31 cellular contexts compared by ENCODE assay signal in genomic region chr11:70783821-70784220, GRCh38.
"Had no signal": no experiment of that assay in that cellular context is flagged by ENCODE, and none has a peak within 500 bp of the region (broad histone marks: within the 10 kb centered on the region; RNA-seq: fewer than 3 reads in every experiment).

No MANE protein-coding gene starts in this region.

- H3K27me3 ChIP-seq: neutrophil, ovary, right lobe of liver, sigmoid colon, suprapubic skin, testis, transverse colon, vagina had no signal

- DNase-seq: naive B cell; naive thymus-derived CD8-positive, alpha-beta T cell; nephron progenitor cell; nucleus accumbens; ovary; psoas muscle; right cardiac atrium; right lobe of liver; sigmoid colon; spleen; stimulated activated CD4-positive, alpha-beta T cell treated with anti-CD3 and anti-CD28 coated beads, Interleukin-12 subunit alpha, Interleukin-12 subunit beta, amount 100 ng/mL, for 4 hours; stimulated activated CD4-positive, alpha-beta T cell treated with anti-CD3 and anti-CD28 coated beads, Interleukin-1b, Interleukin-23, amount 100 ng/mL, for 48 hours; stimulated activated CD4-positive, alpha-beta T cell treated with anti-CD3 and anti-CD28 coated beads, Interleukin-4, amount 100 ng/mL, for 1 hour; stimulated activated CD4-positive, alpha-beta T cell treated with anti-CD3 and anti-CD28 coated beads, Interleukin-4, amount 100 ng/mL, for 4 hours; stimulated activated CD8-positive, alpha-beta memory T cell treated with anti-CD3 and anti-CD28 coated beads, Interleukin-4, amount 100 ng/mL, for 48 hours; stimulated activated naive CD4-positive, alpha-beta T cell; stimulated activated naive CD8-positive, alpha-beta T cell treated with anti-CD3 and anti-CD28 coated beads, Interleukin-15, amount 100 ng/mL, for 72 hours; stimulated activated naive CD8-positive, alpha-beta T cell treated with anti-CD3 and anti-CD28 coated beads, Interleukin-15, Interleukin-2, amounts not matched to agents 100 U/mL and 50 U/mL, for 24 hours; substantia nigra; testis; tibial artery; transverse colon had no signal

- H3K4me2 ChIP-seq: smooth muscle cell had no signal

- H3K9ac ChIP-seq: parathyroid adenoma had no signal

- H3K9me3 ChIP-seq: neutrophil, ovary, psoas muscle, right lobe of liver, sigmoid colon, spleen, suprapubic skin, testis, tibial artery, transverse colon, vagina had no signal

- H2AFZ ChIP-seq: parathyroid adenoma had no signal

- H3K36me3 ChIP-seq: neutrophil, ovary, right lobe of liver, sigmoid colon, spleen, suprapubic skin, tibial artery, transverse colon, vagina had no signal

- H3K27ac ChIP-seq: neutrophil, ovary, parathyroid adenoma, psoas muscle, right lobe of liver, sigmoid colon, skin epidermis, spleen, suprapubic skin, testis, tibial artery, transverse colon, vagina had no signal

- H3K4me1 ChIP-seq: parathyroid adenoma, psoas muscle, spleen, suprapubic skin, tibial artery, vagina had no signal

- FAIRE-seq: urothelium cell line had no signal

- ATAC-seq: naive thymus-derived CD8-positive, alpha-beta T cell; natural killer cell treated with Interleukin-12 subunit alpha and Interleukin-12 subunit beta and Interleukin-15 and Interleukin-18, amount 100 ng/mL, for 72 hours; right cardiac atrium; stimulated activated memory B cell treated with anti-CD40 and anti-IgM and Interleukin-4, amounts not matched to agents 10 μg/mL and 1 μg/mL and 100 μg/mL, for 72 hours; stimulated activated naive CD8-positive, alpha-beta T cell treated with anti-CD3 and anti-CD28 coated beads, Interleukin-15, amount 100 ng/mL, for 72 hours; stimulated activated naive CD8-positive, alpha-beta T cell treated with anti-CD3 and anti-CD28 coated beads, Interleukin-15, Interleukin-2, amounts not matched to agents 100 U/mL and 50 U/mL, for 24 hours had no signal

- H3K4me3 ChIP-seq: ovary, psoas muscle, right lobe of liver, sigmoid colon, skin epidermis, smooth muscle cell, spleen, suprapubic skin, testis, tibial artery, transverse colon, vagina had no signal

- H3K79me2 ChIP-seq: parathyroid adenoma had no signal
